ENCODE assay signal across 14 cellular contexts in the genomic region with DNA sequence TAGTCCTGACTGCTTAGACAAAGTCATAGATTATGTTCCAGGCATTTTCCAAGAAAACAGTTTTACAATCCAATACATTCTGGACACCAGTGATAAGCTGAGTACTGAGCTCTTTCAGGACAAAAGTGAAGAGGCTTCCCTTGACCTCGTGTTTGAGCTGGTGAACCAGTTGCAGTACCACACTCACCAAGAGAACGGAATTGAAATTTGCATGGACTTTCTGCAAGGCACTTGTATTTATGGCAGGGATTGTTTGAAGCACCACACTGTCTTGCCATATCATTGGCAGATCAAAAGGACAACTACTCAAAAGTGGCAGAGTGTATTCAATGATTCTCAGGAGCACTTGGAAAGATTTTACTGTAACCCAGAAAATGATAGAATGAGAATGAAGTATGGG. TPM values are rescaled to one million over a fixed set of nuclear protein-coding genes. Genes with fewer than 3 reads are reported as not detected.
DNase-seq lines count a peak whose midpoint lies in the region; ATAC-seq and TF ChIP-seq lines count a peak whose summit lies in the region.
"Had no signal": no experiment of that assay in that cellular context is flagged by ENCODE, and none has a peak within 500 bp of the region (broad histone marks: within the 10 kb centered on the region; RNA-seq: fewer than 3 reads in every experiment).

No MANE protein-coding gene starts in this region.

- H3K27me3 Mint-ChIP-seq in endodermal cell (ENCODE audit: insufficient read depth): no peaks in the 10 kb centered on the region

- TF ChIP-seq CTCF in right atrium auricular region (IDR thresholded peaks at IDR 0.05): no peak
- TF ChIP-seq CTCF in OCI-LY1 (IDR thresholded peaks at IDR 0.05; ENCODE audit: low read length): no peak
- no peak for TF ChIP-seq CTCF in endodermal cell (conservative IDR thresholded peaks at IDR 0.05)

- no peak for ATAC-seq in left ventricle myocardium superior
- ATAC-seq in stimulated activated effector memory CD8-positive, alpha-beta T cell treated with anti-CD3 and anti-CD28 coated beads, Interleukin-12 subunit alpha, Interleukin-12 subunit beta, amount 100 ng/mL, for 72 hours: no peak
- no peak for ATAC-seq in sciatic nerve
- ATAC-seq: Panc1 had no signal

- H3K9me3 ChIP-seq in right atrium auricular region (no peaks in the 10 kb centered on the region), OCI-LY1 (ENCODE audit: low read length) (no peaks in the 10 kb centered on the region), endodermal cell (ENCODE audit: control insufficient read depth, low read length) (no peaks in the 10 kb centered on the region)
- H3K9me3 ChIP-seq: HAP-1, uterus had no signal

- H3K9me2 ChIP-seq in OCI-LY1 (ENCODE audit: low read depth, low read length): no peaks in the 10 kb centered on the region

- H3K4me1 ChIP-seq in right atrium auricular region (peaks cover 0 to 74% of the 10 kb centered on the region in 2 donors), OCI-LY1 (ENCODE audit: insufficient read depth, low read length, severe bottlenecking) (peaks cover 79% of the 10 kb centered on the region), endodermal cell (ENCODE audit: control insufficient read depth, insufficient read depth, low read length) (peaks cover 11% of the 10 kb centered on the region)

- peaks cover 82% of the 10 kb centered on the region for H3K79me2 ChIP-seq in OCI-LY1 (ENCODE audit: insufficient read depth, low read length)

- H3K4me1 Mint-ChIP-seq in endodermal cell: peaks cover 57% of the 10 kb centered on the region
- H3K4me1 Mint-ChIP-seq in stimulated activated effector memory CD8-positive, alpha-beta T cell treated with anti-CD3 and anti-CD28 coated beads, Interleukin-12 subunit alpha, Interleukin-12 subunit beta, amount 100 ng/mL, for 72 hours: peaks cover 73% of the 10 kb centered on the region

- peak overlapping the region; percentile 85 for H3K4me2 ChIP-seq in OCI-LY1 (ENCODE audit: low read length)

- peak overlapping the region; percentile 95 to 99 for H3K27ac ChIP-seq in right atrium auricular region
- peak overlapping the region; percentile 52 for H3K27ac ChIP-seq in OCI-LY1 (ENCODE audit: low read depth, low read length, poor library complexity, severe bottlenecking)
- no peak overlapping the region for H3K27ac ChIP-seq in endodermal cell (ENCODE audit: low read depth, low read length)
- H3K27ac ChIP-seq: C4-2B had no signal

- DNase-seq in right atrium auricular region (ENCODE audit: low spot score) (no peak), left ventricle myocardium superior (no peak), endodermal cell (no peak), sciatic nerve (ENCODE audit: low spot score) (no peak), HuH-7.5 (ENCODE audit: low spot score) (no peak)
- no peak for DNase-seq in stimulated activated effector memory CD8-positive, alpha-beta T cell treated with anti-CD3 and anti-CD28 coated beads, Interleukin-12 subunit alpha, Interleukin-12 subunit beta, amount 100 ng/mL, for 72 hours (ENCODE audit: low spot score in 2 of 2)
- DNase-seq in stimulated activated CD4-positive, alpha-beta T cell treated with anti-CD3 and anti-CD28 coated beads, Interleukin-12 subunit alpha, Interleukin-12 subunit beta, amount 100 ng/mL, for 4 hours: no peak
- DNase-seq: activated gamma-delta T cell treated with Interleukin-2 at 50 U/mL for 16 hours, NCI-H2171 treated with DMSO at 0.1 percent for 48 hours, uterus had no signal

- intact Hi-C loops in left ventricle myocardium superior (cut with micrococcal nuclease) (loop anchor here (10.0 kb wide), 1 partner anchor 407 kb away; no protein-coding TSS in a partner anchor), sciatic nerve (cut with DNase I) (loop anchor here (10.0 kb wide), 3 partner anchors 143 to 457 kb away; no protein-coding TSS in a partner anchor)

- H3K36me3 Mint-ChIP-seq in endodermal cell (ENCODE audit: low read depth): peaks cover 31% of the 10 kb centered on the region
- peaks cover 88% of the 10 kb centered on the region for H3K36me3 Mint-ChIP-seq in stimulated activated effector memory CD8-positive, alpha-beta T cell treated with anti-CD3 and anti-CD28 coated beads, Interleukin-12 subunit alpha, Interleukin-12 subunit beta, amount 100 ng/mL, for 72 hours

- no peaks in the 10 kb centered on the region for H3K9me3 Mint-ChIP-seq in endodermal cell
- H3K9me3 Mint-ChIP-seq in stimulated activated effector memory CD8-positive, alpha-beta T cell treated with anti-CD3 and anti-CD28 coated beads, Interleukin-12 subunit alpha, Interleukin-12 subunit beta, amount 100 ng/mL, for 72 hours: no peaks in the 10 kb centered on the region

- H3K27ac Mint-ChIP-seq in endodermal cell: no peak overlapping the region
- no peak overlapping the region for H3K27ac Mint-ChIP-seq in stimulated activated effector memory CD8-positive, alpha-beta T cell treated with anti-CD3 and anti-CD28 coated beads, Interleukin-12 subunit alpha, Interleukin-12 subunit beta, amount 100 ng/mL, for 72 hours

- peaks cover 5% of the 10 kb centered on the region; the same call in 1 of the 2 replicates for H3F3A ChIP-seq in OCI-LY1 (ENCODE audit: insufficient read depth, low read length)

- peaks cover 5% of the 10 kb centered on the region; the same call in 1 of the 2 replicates for H4K20me1 ChIP-seq in OCI-LY1 (ENCODE audit: insufficient read depth, low read length)

- H3K4me3 ChIP-seq in right atrium auricular region (no peak overlapping the region), OCI-LY1 (ENCODE audit: low read depth, low read length, poor library complexity, severe bottlenecking) (peak overlapping the region; percentile 85), endodermal cell (ENCODE audit: low read length) (peak overlapping the region; percentile 92)
- H3K4me3 ChIP-seq: HAP-1, uterus had no signal

- no peak overlapping the region for H3K4me3 Mint-ChIP-seq in endodermal cell
- H3K4me3 Mint-ChIP-seq in stimulated activated effector memory CD8-positive, alpha-beta T cell treated with anti-CD3 and anti-CD28 coated beads, Interleukin-12 subunit alpha, Interleukin-12 subunit beta, amount 100 ng/mL, for 72 hours: peak overlapping the region; percentile 88

- 87 to 92% methylated on average over 2 of the region's 2 CpGs for WGBS in endodermal cell (ENCODE audit: insufficient coverage in 1 of 2, insufficient read length in 1 of 2), 2 experiments

- H3K36me3 ChIP-seq in right atrium auricular region (peaks cover 14% of the 10 kb centered on the region), OCI-LY1 (ENCODE audit: insufficient read depth, low read length) (peaks cover 56% of the 10 kb centered on the region), endodermal cell (ENCODE audit: control insufficient read depth, insufficient read depth, low read length) (peaks cover 57% of the 10 kb centered on the region)
- H3K36me3 ChIP-seq: uterus had no signal

- H3K9ac ChIP-seq in OCI-LY1 (ENCODE audit: low read length) (no peak overlapping the region), endodermal cell (ENCODE audit: extremely low read depth, low read length, poor library complexity, severe bottlenecking) (no peak overlapping the region)

- no peaks in the 10 kb centered on the region for H3K27me3 ChIP-seq in right atrium auricular region
- H3K27me3 ChIP-seq in OCI-LY1 (ENCODE audit: insufficient read depth, low read length): no peaks in the 10 kb centered on the region
- H3K27me3 ChIP-seq in endodermal cell (ENCODE audit: control insufficient read depth, insufficient read depth, low read length, poor library complexity, severe bottlenecking): no peaks in the 10 kb centered on the region
- H3K27me3 ChIP-seq: uterus had no signal

- no peak overlapping the region for H2AFZ ChIP-seq in OCI-LY1 (ENCODE audit: low read length)

RNA-seq across cellular contexts. Expression of a gene that starts 3.8 kb away (rescaled TPM):
- total RNA-seq in right atrium auricular region (10 to 100 TPM; 39.9 to 47.2 TPM), left ventricle myocardium superior (28.2 TPM), endodermal cell (10 to 100 TPM; 27.1 to 34.3 TPM), sciatic nerve (25.7 TPM)
- polyA plus RNA-seq in endodermal cell (2013, experiment 1 of 2): 14.8 TPM
- polyA plus RNA-seq in endodermal cell (2013, experiment 2 of 2): 14.7 TPM

Comparison
In these comparisons a context has a peak if more than half of its experiments do, and no peak if none do; other contexts are left out.
1. H3K4me3 ChIP-seq: peak in OCI-LY1 (single experiment) and endodermal cell (single experiment); none in right atrium auricular region (0 of 2).